In genomic region chr10:112952282-112952991, GRCh38 we compare ENCODE assay signal across 8 cellular contexts. TPM values are rescaled to one million over a fixed set of nuclear protein-coding genes. Genes with fewer than 3 reads are reported as not detected.
DNase-seq lines count a peak whose midpoint lies in the region; ATAC-seq and FAIRE-seq lines count a peak whose summit lies in the region.

No MANE protein-coding gene starts in this region.

- H3K4me1 ChIP-seq in adipocyte (ENCODE audit: control insufficient read depth, insufficient read depth, low read length) (peaks cover 40% of the 10 kb centered on the region), iPS DF 6.9 (ENCODE audit: control insufficient read depth, insufficient read depth, low read length) (peaks cover 2% of the 10 kb centered on the region; the same call in 1 of the 2 replicates), small intestine (ENCODE audit: control insufficient read depth in 2 of 2, insufficient read depth in 1 of 2, low read depth in 1 of 2, low read length in 1 of 2) (peaks cover 0 to 5% of the 10 kb centered on the region in 2 donors)

- peak overlapping the region; percentile 91 for H3K4me3 Mint-ChIP-seq in T-helper 2 cell treated with Interferon-gamma antibody and Interleukin-4, amounts not matched to agents 5 μg/mL and 100 μg/mL, for 36 hours

- H3K27me3 Mint-ChIP-seq in T-helper 2 cell treated with Interferon-gamma antibody and Interleukin-4, amounts not matched to agents 5 μg/mL and 100 μg/mL, for 36 hours (ENCODE audit: low read depth) = peaks cover 84% of the 10 kb centered on the region

- peaks cover 19% of the 10 kb centered on the region for H3K4me1 Mint-ChIP-seq in T-helper 2 cell treated with Interferon-gamma antibody and Interleukin-4, amounts not matched to agents 5 μg/mL and 100 μg/mL, for 36 hours (ENCODE audit: low read depth)

- H3K36me3 ChIP-seq in adipocyte (ENCODE audit: control insufficient read depth, insufficient read depth, low read length, severe bottlenecking) (no peaks in the 10 kb centered on the region), iPS DF 6.9 (ENCODE audit: control insufficient read depth, insufficient read depth, low read length) (0 out of 2 replicates have a peak, but pooled peaks cover 5% of the 10 kb centered on the region), small intestine (ENCODE audit: control insufficient read depth in 2 of 2, insufficient read depth in 2 of 2, low read length in 2 of 2) (no peaks in the 10 kb centered on the region)

- H3K9me3 ChIP-seq in adipocyte (ENCODE audit: control insufficient read depth, low read length) (no peaks in the 10 kb centered on the region), iPS DF 6.9 (ENCODE audit: control insufficient read depth, insufficient read depth, low read length) (no peaks in the 10 kb centered on the region), small intestine (ENCODE audit: control insufficient read depth, low read depth) (no peaks in the 10 kb centered on the region)

- H3K27ac ChIP-seq in iPS DF 6.9 (ENCODE audit: low read length) (no peak overlapping the region), small intestine (ENCODE audit: low read depth in 1 of 2, low read length in 1 of 2) (peak overlapping the region; percentile 87 to 91)

- no CpG with 5 or more reads among the region's 52 CpGs for WGBS in iPS DF 6.9 (ENCODE audit: insufficient coverage, insufficient read length)
- 3 to 6% (median 4%) methylated on average over 42 to 52 of the region's 52 CpGs for WGBS in small intestine, 3 donors

- H3K27me3 ChIP-seq in adipocyte (replicated peaks; ENCODE audit: control insufficient read depth, insufficient read depth, low read length) = no peaks in the 10 kb centered on the region
- H3K27me3 ChIP-seq in iPS DF 6.9 (ENCODE audit: control insufficient read depth, insufficient read depth, low read length) = no peaks in the 10 kb centered on the region
- H3K27me3 ChIP-seq in small intestine (ENCODE audit: control insufficient read depth in 2 of 2, insufficient read depth in 2 of 2, low read length in 2 of 2) = peaks cover 0 to 3% of the 10 kb centered on the region in 2 donors

- peak overlapping the region; percentile 98 for H3K9ac ChIP-seq in adipocyte (ENCODE audit: low read length)

- no peak for DNase-seq in T-helper 2 cell treated with Interferon-gamma antibody and Interleukin-4, amounts not matched to agents 5 μg/mL and 100 μg/mL, for 36 hours (ENCODE audit: low spot score)
- DNase-seq in T-helper 2 cell = no peak
- DNase-seq in adipocyte (ENCODE audit: low read depth) = peak; percentile 65
- DNase-seq in iPS DF 6.9 (ENCODE audit: low read depth, low spot score) = no peak
- DNase-seq in small intestine = peak; percentile 23
- DNase-seq in NCI-H526 treated with DMSO at 0.1 percent for 48 hours (lab: John Stamatoyannopoulos, UW) = no peak
- no peak for DNase-seq in NCI-H2171 treated with DMSO at 0.1 percent for 48 hours (lab: John Stamatoyannopoulos, UW)

- no peak for FAIRE-seq in small intestine (lab: Jason Lieb, UNC)

- no peak for ATAC-seq in HG02884 (IDR thresholded peaks at IDR 0.05; ENCODE audit: unreplicated experiment)

- H3K4me3 ChIP-seq in adipocyte (ENCODE audit: low read length) (peak overlapping the region; percentile 88), iPS DF 6.9 (ENCODE audit: low read length) (peak overlapping the region; percentile 76), small intestine (ENCODE audit: low read depth in 1 of 2, low read length in 2 of 2) (peak overlapping the region; percentile 79 to 88)

- no peak overlapping the region for H3K27ac Mint-ChIP-seq in T-helper 2 cell treated with Interferon-gamma antibody and Interleukin-4, amounts not matched to agents 5 μg/mL and 100 μg/mL, for 36 hours

- H3K9me3 Mint-ChIP-seq in T-helper 2 cell treated with Interferon-gamma antibody and Interleukin-4, amounts not matched to agents 5 μg/mL and 100 μg/mL, for 36 hours = no peaks in the 10 kb centered on the region

- no peaks in the 10 kb centered on the region for H3K36me3 Mint-ChIP-seq in T-helper 2 cell treated with Interferon-gamma antibody and Interleukin-4, amounts not matched to agents 5 μg/mL and 100 μg/mL, for 36 hours (ENCODE audit: low read depth)

RNA-seq across cellular contexts. Expression of gene TCF7L2, which starts 2.4 kb away (rescaled TPM):
- 10 to 100 TPM; 13.2 to 21.5 (median 16.2) TPM for polyA plus RNA-seq in small intestine

Comparison
In these comparisons a context has a peak if more than half of its experiments do, and no peak if none do; other contexts are left out.
1. DNase-seq: peak in adipocyte (single experiment) and small intestine (single experiment); none in T-helper 2 cell treated with Interferon-gamma antibody and Interleukin-4, amounts not matched to agents 5 μg/mL and 100 μg/mL, for 36 hours (single experiment), T-helper 2 cell (0 of 5), iPS DF 6.9 (single experiment), NCI-H526 treated with DMSO at 0.1 percent for 48 hours (single experiment) and NCI-H2171 treated with DMSO at 0.1 percent for 48 hours (single experiment).
2. Peak in every context shown above with its lines, with median percentiles within 50 percentile points of each other: H3K4me3 ChIP-seq.